1 cellular context compared by ENCODE assay signal in the genomic region with DNA sequence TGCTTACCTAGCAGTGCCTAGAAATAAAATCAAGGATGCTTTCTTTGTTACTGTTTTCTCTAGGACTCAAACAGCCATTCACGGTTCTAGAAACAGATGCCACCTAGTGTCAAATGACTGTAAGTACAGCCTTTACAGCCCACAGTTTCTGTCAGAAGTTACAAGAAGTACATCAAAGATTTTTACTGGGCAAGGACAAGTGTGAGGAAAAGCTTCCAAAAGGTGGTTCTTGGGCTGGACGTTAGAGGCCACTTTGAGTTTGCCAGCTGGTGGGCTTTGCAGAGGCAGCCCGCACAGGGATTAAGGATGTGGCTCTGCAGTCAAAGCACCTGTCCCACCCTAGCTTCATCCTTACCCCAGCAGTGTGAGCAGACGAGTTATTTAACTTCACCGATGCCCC.
TF ChIP-seq lines count a peak whose summit lies in the region.

No MANE protein-coding gene starts in this region.

TF ChIP-seq in WTC11, 78 proteins besides CTCF, POLR2A, EP300 and RAD21 (continued from another document):
- TF ChIP-seq E2F4 (CRISPR knock-in tag; IDR thresholded peaks at IDR 0.05; ENCODE audit: borderline replicate concordance, low read depth), result no peak
- TF ChIP-seq HMGXB4 (CRISPR knock-in tag; IDR thresholded peaks at IDR 0.05), result no peak
- TF ChIP-seq JUN (CRISPR knock-in tag; IDR thresholded peaks at IDR 0.05), result no peak
- TF ChIP-seq, protein P1, sequence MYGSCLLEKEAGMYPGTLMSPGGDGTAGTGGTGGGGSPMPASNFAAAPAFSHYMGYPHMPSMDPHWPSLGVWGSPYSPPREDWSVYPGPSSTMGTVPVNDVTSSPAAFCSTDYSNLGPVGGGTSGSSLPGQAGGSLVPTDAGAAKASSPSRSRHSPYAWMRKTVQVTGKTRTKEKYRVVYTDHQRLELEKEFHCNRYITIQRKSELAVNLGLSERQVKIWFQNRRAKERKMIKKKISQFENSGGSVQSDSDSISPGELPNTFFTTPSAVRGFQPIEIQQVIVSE (CRISPR knock-in tag; IDR thresholded peaks at IDR 0.05; ENCODE audit: borderline replicate concordance), result no peak
- TF ChIP-seq ATF1 (CRISPR knock-in tag; IDR thresholded peaks at IDR 0.05), result no peak
